ENCODE assay signal across 1 cellular context in the genomic region with DNA sequence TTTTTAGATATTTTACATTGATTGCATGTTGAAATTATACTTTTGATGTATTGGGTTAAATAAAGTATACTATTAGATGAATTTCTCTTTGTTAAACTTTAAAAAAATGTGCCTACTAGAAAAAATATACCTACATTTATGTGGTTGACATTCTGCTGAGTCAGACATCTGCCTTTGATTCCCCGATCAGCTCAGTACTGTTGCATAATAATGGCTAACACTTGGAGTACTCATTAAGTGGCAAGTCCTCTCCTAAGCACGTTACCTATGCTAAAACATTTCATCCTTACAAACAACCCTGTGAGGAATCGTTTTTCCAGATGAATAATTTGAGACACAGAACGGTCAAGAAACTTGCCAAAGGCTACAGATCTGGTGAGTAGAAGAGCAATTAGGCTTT.
TF ChIP-seq lines count a peak whose summit lies in the region.

No MANE protein-coding gene starts in this region.

TF ChIP-seq in HepG2, 621 proteins besides CTCF, POLR2A, EP300 and RAD21 (continued from another document):
- peak; percentile 81 to 92 for TF ChIP-seq MAFK (conservative IDR thresholded peaks at IDR 0.05 in 1 of 2, IDR thresholded peaks at IDR 0.05 in 1 of 2; ENCODE audit: low read length in 2 of 2)
- no peak for TF ChIP-seq ZNF180 (CRISPR knock-in tag; IDR thresholded peaks at IDR 0.05; ENCODE audit: borderline replicate concordance, low read depth)
- no peak for TF ChIP-seq HNRNPH1 (optimal IDR thresholded peaks at IDR 0.05; ENCODE audit: low read depth, low read length)
- TF ChIP-seq, protein P1, sequence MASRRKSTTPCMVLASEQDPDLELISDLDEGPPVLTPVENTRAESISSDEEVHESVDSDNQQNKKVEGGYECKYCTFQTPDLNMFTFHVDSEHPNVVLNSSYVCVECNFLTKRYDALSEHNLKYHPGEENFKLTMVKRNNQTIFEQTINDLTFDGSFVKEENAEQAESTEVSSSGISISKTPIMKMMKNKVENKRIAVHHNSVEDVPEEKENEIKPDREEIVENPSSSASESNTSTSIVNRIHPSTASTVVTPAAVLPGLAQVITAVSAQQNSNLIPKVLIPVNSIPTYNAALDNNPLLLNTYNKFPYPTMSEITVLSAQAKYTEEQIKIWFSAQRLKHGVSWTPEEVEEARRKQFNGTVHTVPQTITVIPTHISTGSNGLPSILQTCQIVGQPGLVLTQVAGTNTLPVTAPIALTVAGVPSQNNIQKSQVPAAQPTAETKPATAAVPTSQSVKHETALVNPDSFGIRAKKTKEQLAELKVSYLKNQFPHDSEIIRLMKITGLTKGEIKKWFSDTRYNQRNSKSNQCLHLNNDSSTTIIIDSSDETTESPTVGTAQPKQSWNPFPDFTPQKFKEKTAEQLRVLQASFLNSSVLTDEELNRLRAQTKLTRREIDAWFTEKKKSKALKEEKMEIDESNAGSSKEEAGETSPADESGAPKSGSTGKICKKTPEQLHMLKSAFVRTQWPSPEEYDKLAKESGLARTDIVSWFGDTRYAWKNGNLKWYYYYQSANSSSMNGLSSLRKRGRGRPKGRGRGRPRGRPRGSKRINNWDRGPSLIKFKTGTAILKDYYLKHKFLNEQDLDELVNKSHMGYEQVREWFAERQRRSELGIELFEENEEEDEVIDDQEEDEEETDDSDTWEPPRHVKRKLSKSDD (CRISPR knock-in tag; IDR thresholded peaks at IDR 0.05; ENCODE audit: low read depth), result no peak
- TF ChIP-seq MAFF (IDR thresholded peaks at IDR 0.05; ENCODE audit: low read depth, low read length), result peak; percentile 89
